Comparison of ENCODE assay signal across 8 cellular contexts in the genomic region with DNA sequence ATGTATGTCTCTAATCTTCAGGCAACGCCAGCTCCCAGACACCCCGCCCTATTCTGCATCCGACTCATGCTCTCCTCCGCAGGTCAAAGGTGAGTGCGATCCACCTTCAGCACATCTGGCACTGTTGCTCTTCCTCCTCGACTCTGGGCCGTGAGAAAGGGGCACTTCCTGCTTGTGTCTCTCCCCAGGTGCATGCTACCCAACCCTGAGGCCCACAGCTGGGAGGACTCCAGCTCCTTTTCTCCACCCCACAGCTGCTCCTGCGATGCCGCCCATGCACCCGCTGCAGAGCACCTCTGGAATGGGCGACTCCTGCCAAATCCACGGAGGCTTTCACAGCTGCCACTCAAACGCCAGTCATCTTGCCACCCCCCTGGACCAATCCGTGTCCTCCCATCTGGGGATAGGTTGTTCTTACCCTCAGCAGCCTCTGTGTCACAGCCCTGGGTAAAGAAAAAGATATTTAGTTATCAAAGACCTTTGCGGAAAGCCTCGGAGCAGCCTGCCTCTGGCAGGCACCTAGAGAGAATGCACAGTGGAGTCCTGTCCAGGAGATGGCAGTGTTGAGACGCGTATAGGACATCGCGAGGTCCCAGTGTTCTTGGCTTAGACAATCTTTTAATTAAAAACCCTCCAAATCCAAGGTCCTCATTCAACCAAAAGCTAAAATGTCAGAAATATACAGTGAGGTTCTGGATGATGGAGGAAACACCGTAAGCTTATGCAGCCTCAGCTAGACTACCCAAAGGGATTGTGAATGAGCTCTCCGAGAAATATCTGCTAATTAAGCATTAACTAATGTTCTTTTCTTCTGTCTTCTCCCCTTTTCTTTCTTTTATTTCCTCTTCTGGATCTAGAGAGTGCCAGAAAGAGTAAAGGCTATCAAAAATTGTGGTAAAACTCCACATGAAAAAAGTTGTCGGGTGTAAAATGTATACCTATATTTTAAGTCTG. TPM values are rescaled to one million over a fixed set of nuclear protein-coding genes. Genes with fewer than 3 reads are reported as not detected.
DNase-seq lines count a peak whose midpoint lies in the region; ATAC-seq and TF ChIP-seq lines count a peak whose summit lies in the region.

No MANE protein-coding gene starts in this region.

- H3K9me3 ChIP-seq in CD4-positive, alpha-beta T cell (ENCODE audit: control insufficient read depth, low read length) = no peaks in the 10 kb centered on the region
- no peaks in the 10 kb centered on the region for H3K9me3 ChIP-seq in effector memory CD4-positive, alpha-beta T cell (ENCODE audit: control insufficient read depth, low read length)

- no peaks in the 10 kb centered on the region for H3K9me3 Mint-ChIP-seq in CD4-positive, alpha-beta T cell

- intact Hi-C loops in CD4-positive, alpha-beta T cell (cut with DNase I, micrococcal nuclease) = loop anchor here (1.0 to 10.0 kb wide), 6 partner anchors 697 to 1866 kb away; no protein-coding TSS in a partner anchor

- H3K27ac ChIP-seq in CD4-positive, alpha-beta T cell (ENCODE audit: low read depth, low read length) = no peak overlapping the region
- no peak overlapping the region for H3K27ac ChIP-seq in effector memory CD4-positive, alpha-beta T cell (ENCODE audit: insufficient read depth, low read length, poor library complexity, severe bottlenecking)

- no peaks in the 10 kb centered on the region for H3K27me3 ChIP-seq in CD4-positive, alpha-beta T cell (ENCODE audit: control insufficient read depth, insufficient read depth, low read length)
- no peaks in the 10 kb centered on the region for H3K27me3 ChIP-seq in effector memory CD4-positive, alpha-beta T cell (replicated peaks; ENCODE audit: control insufficient read depth, insufficient read depth, low read length, poor library complexity, severe bottlenecking)

- H3K27me3 Mint-ChIP-seq in CD4-positive, alpha-beta T cell = peaks cover 45% of the 10 kb centered on the region

- CTCF ChIA-PET in CD4-positive, alpha-beta T cell (lab: Charles Lee) = interaction anchor here (0.8 to 2.2 kb wide), 4 partner anchors 12 to 1867 kb away, joined by 3 to 7 read pairs (median 4); no protein-coding TSS in a partner anchor

- no peak overlapping the region for H3K4me3 ChIP-seq in effector memory CD4-positive, alpha-beta T cell (ENCODE audit: insufficient read depth, low read depth, low read length, poor library complexity, severe bottlenecking)

- no peaks in the 10 kb centered on the region for H3K36me3 ChIP-seq in effector memory CD4-positive, alpha-beta T cell (ENCODE audit: control insufficient read depth, insufficient read depth, low read length)

- peaks cover 7% of the 10 kb centered on the region for H3K4me1 Mint-ChIP-seq in CD4-positive, alpha-beta T cell (ENCODE audit: low read depth)

- DNase-seq in CD4-positive, alpha-beta T cell = peak; percentile 36 to 64 (median 48)
- DNase-seq in NCI-H526 (lab: John Stamatoyannopoulos, UW) (peak; percentile 22 to 87), mucosa of gallbladder (ENCODE audit: low spot score) (peak; percentile 81)
- peak; percentile 64 to 75 for DNase-seq in activated CD4-positive, alpha-beta T cell treated with anti-CD3 and anti-CD28 coated beads, Interleukin-2, amount 50 U/mL, for 48 hours
- DNase-seq in effector memory CD4-positive, alpha-beta T cell = peak; percentile 12 to 36 (median 22)
- peak; percentile 31 to 39 for DNase-seq in stimulated activated CD8-positive, alpha-beta memory T cell treated with anti-CD3 and anti-CD28 coated beads, Interleukin-4, amount 100 ng/mL, for 1 hour (ENCODE audit: low read depth in 2 of 2, low spot score in 1 of 2)

- POLR2A ChIA-PET in CD4-positive, alpha-beta T cell (lab: Charles Lee) = interaction anchor here (0.6 kb wide), 1 partner anchor 21 kb away, joined by 3 read pairs; no protein-coding TSS in a partner anchor

- no peak overlapping the region for H3K4me3 Mint-ChIP-seq in CD4-positive, alpha-beta T cell

- no peak overlapping the region for H3K27ac Mint-ChIP-seq in CD4-positive, alpha-beta T cell

- peak; percentile 88 for TF ChIP-seq CTCF in CD4-positive, alpha-beta T cell (IDR thresholded peaks at IDR 0.05)

- no peaks in the 10 kb centered on the region for H3K4me1 ChIP-seq in effector memory CD4-positive, alpha-beta T cell (ENCODE audit: control insufficient read depth, insufficient read depth, low read length, poor library complexity, severe bottlenecking)

- no peaks in the 10 kb centered on the region for H3K36me3 Mint-ChIP-seq in CD4-positive, alpha-beta T cell (ENCODE audit: low read depth)

- ATAC-seq in CD4-positive, alpha-beta T cell (ENCODE audit: poor library complexity) = peak; percentile 92
- ATAC-seq in GM19395 (IDR thresholded peaks at IDR 0.05; ENCODE audit: unreplicated experiment) (peak; percentile 94), HG03460 (IDR thresholded peaks at IDR 0.05; ENCODE audit: unreplicated experiment) (peak; percentile 79)

RNA-seq across cellular contexts. Expression of a gene that starts 54.3 kb away (rescaled TPM):
- total RNA-seq in CD4-positive, alpha-beta T cell = not detected
- 0.95 TPM for total RNA-seq in mucosa of gallbladder

Comparison
In these comparisons a context has a peak if more than half of its experiments do, and no peak if none do; other contexts are left out.
1. DNase-seq: peak in every context shown above with its lines; median percentile 81 in mucosa of gallbladder; 70 in activated CD4-positive, alpha-beta T cell treated with anti-CD3 and anti-CD28 coated beads, Interleukin-2, amount 50 U/mL, for 48 hours; 54 in NCI-H526; 48 in CD4-positive, alpha-beta T cell; 35 in stimulated activated CD8-positive, alpha-beta memory T cell treated with anti-CD3 and anti-CD28 coated beads, Interleukin-4, amount 100 ng/mL, for 1 hour; 22 in effector memory CD4-positive, alpha-beta T cell.